1 cellular context compared by ENCODE assay signal in genomic region chr18:76573325-76574025, GRCh38.
A peak's percentile ranks its signal among the peaks of the same experiment; 100 is the strongest.
TF ChIP-seq lines count a peak whose summit lies in the region.

No MANE protein-coding gene starts in this region.

TF ChIP-seq in IMR-90, 13 proteins besides CTCF, POLR2A, EP300 and RAD21 (continued from another document):
- TF ChIP-seq CEBPB (IDR thresholded peaks at IDR 0.05; ENCODE audit: low read depth, low read length) (peak; percentile 76), FOS (IDR thresholded peaks at IDR 0.05; ENCODE audit: low read depth, low read length) (no peak), CHD1 (IDR thresholded peaks at IDR 0.05; ENCODE audit: low read depth, low read length) (no peak), USF2 (IDR thresholded peaks at IDR 0.05; ENCODE audit: low read depth, low read length) (no peak), BHLHE40 (IDR thresholded peaks at IDR 0.05; ENCODE audit: low read depth, low read length) (peak; percentile 32; the same call in 1 of the 2 replicates)
